ENCODE assay signal across 21 cellular contexts in genomic region chr15:48315041-48315440, GRCh38.
"Had no signal": no experiment of that assay in that cellular context is flagged by ENCODE, and none has a peak within 500 bp of the region (broad histone marks: within the 10 kb centered on the region; RNA-seq: fewer than 3 reads in every experiment).

No MANE protein-coding gene starts in this region.

- H3K27me3 Mint-ChIP-seq: dendritic cell treated with granulocyte-macrophage colony-stimulating factor and Interleukin-4, amounts not matched to agents 40 ng/mL and 50 ng/mL, for 4 days; progenitor cell of endocrine pancreas had no signal

- H3K9me3 Mint-ChIP-seq: dendritic cell treated with granulocyte-macrophage colony-stimulating factor and Interleukin-4, amounts not matched to agents 40 ng/mL and 50 ng/mL, for 4 days; naive thymus-derived CD4-positive, alpha-beta T cell; nephron progenitor cell had no signal

- H3K4me3 Mint-ChIP-seq: dendritic cell treated with granulocyte-macrophage colony-stimulating factor and Interleukin-4, amounts not matched to agents 40 ng/mL and 50 ng/mL, for 4 days; endodermal cell; naive thymus-derived CD4-positive, alpha-beta T cell; nephron progenitor cell had no signal

- H3K27me3 ChIP-seq: foreskin keratinocyte, pancreas, tibial nerve, upper lobe of right lung had no signal

- DNase-seq: cerebellar nuclear complex; effector CD4-positive, alpha-beta T cell; endodermal cell; erythroblast; foreskin keratinocyte; kidney glomerular epithelial cell; naive thymus-derived CD4-positive, alpha-beta T cell; nephron progenitor cell; occipital lobe; pancreas; right cardiac atrium; small intestine; stimulated activated CD4-positive, alpha-beta T cell treated with anti-CD3 and anti-CD28 coated beads, Interleukin-2, amount 100 ng/mL, for 48 hours; stimulated activated naive CD8-positive, alpha-beta T cell treated with anti-CD3 and anti-CD28 coated beads, Interleukin-15, Interleukin-2, amounts not matched to agents 100 U/mL and 50 U/mL, for 24 hours; upper lobe of right lung had no signal

- H3K9me3 ChIP-seq: pancreas, tibial nerve, upper lobe of right lung had no signal

- H3K4me1 Mint-ChIP-seq: endodermal cell had no signal

- H3K4me1 ChIP-seq: foreskin keratinocyte, pancreas, tibial nerve, upper lobe of right lung had no signal

- H3K36me3 ChIP-seq: pancreas, tibial nerve, upper lobe of right lung had no signal

- H3K27ac Mint-ChIP-seq: dendritic cell treated with granulocyte-macrophage colony-stimulating factor and Interleukin-4, amounts not matched to agents 40 ng/mL and 50 ng/mL, for 4 days; endodermal cell; naive thymus-derived CD4-positive, alpha-beta T cell; nephron progenitor cell; progenitor cell of endocrine pancreas had no signal

- ATAC-seq: foreskin keratinocyte; naive thymus-derived CD4-positive, alpha-beta T cell; pancreas; right cardiac atrium; stimulated activated naive CD8-positive, alpha-beta T cell treated with anti-CD3 and anti-CD28 coated beads, Interleukin-15, Interleukin-2, amounts not matched to agents 100 U/mL and 50 U/mL, for 24 hours; upper lobe of right lung had no signal

- H3K4me3 ChIP-seq: pancreas, tibial nerve, upper lobe of right lung had no signal

- FAIRE-seq: colon, endothelial cell of umbilical vein, islet of Langerhans, pancreas, small intestine had no signal

- H3K27ac ChIP-seq: foreskin keratinocyte, pancreas, tibial nerve, upper lobe of right lung had no signal
